Comparison of ENCODE assay signal across 8 cellular contexts in the genomic region with DNA sequence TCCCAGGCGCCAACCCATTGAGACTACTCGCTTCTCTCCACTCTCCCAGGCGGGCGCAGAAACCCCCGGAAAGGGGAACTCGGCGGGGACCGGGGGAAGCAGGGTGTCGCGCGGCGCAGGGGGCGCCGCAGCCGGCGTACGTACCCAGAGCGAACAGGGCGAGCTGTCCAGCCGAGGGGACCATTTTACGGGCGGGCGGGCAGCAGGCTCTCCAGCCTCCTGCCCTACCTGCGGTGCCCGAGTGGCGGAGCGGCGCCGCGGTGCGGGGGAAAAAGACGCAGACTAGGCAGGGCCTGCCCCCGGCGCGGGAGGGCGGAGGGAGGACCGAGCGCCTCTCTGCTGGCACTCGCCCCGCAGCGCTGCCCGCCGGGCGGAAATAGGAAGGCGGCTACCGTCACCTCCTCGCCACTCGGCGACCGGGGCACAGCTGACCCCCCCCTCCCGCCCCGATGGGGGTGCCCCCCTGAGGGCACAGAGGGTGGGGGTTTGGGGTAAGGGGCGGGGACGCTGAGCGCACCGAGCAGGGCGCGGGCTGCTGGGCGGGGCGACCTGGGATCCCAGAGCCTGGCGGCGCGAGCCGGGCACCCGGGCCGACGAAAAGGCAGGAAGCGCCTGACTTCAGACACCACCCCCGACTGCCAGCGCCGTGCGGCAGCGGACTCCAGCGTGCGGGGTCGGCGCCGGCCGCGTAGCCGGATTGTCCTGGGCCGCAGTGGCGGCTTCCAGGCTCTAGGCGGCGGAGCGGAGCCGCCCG. TPM values are rescaled to one million over a fixed set of nuclear protein-coding genes. Genes with fewer than 3 reads are reported as not detected.
DNase-seq lines count a peak whose midpoint lies in the region; ATAC-seq and TF ChIP-seq lines count a peak whose summit lies in the region.

Gene TGFA (minus strand): TSS at position 243 of the 754 bp plus-strand sequence. CDS start 59 bp downstream, at position 184.

- H3K27me3 Mint-ChIP-seq in activated naive CD8-positive, alpha-beta T cell treated with anti-CD3 and anti-CD28 coated beads, Interleukin-2, amount 10 ng/mL, durations not matched to agents 7 days and 5 days: peaks cover 52% of the 10 kb centered on the region

- H3K27me3 ChIP-seq in upper lobe of right lung: peaks cover 10% of the 10 kb centered on the region

- POLR2A ChIA-PET in activated naive CD8-positive, alpha-beta T cell treated with anti-CD3 and anti-CD28 coated beads, Interleukin-2, amount 10 ng/mL, durations not matched to agents 7 days and 5 days (lab: Charles Lee): no interaction called here

- peaks cover 23% of the 10 kb centered on the region for H3K4me1 Mint-ChIP-seq in activated naive CD8-positive, alpha-beta T cell treated with anti-CD3 and anti-CD28 coated beads, Interleukin-2, amount 10 ng/mL, durations not matched to agents 7 days and 5 days

- no peaks in the 10 kb centered on the region for H3K36me3 Mint-ChIP-seq in activated naive CD8-positive, alpha-beta T cell treated with anti-CD3 and anti-CD28 coated beads, Interleukin-2, amount 10 ng/mL, durations not matched to agents 7 days and 5 days

- ATAC-seq in GM21717 (IDR thresholded peaks at IDR 0.05; ENCODE audit: unreplicated experiment): peak; percentile 71
- peak; percentile 82 for ATAC-seq in activated naive CD8-positive, alpha-beta T cell treated with anti-CD3 and anti-CD28 coated beads, Interleukin-2, amount 10 ng/mL, durations not matched to agents 7 days and 5 days (ENCODE audit: low read depth)
- ATAC-seq in left cardiac atrium: peak; percentile 89 to 95
- peak; percentile 91 for ATAC-seq in upper lobe of right lung

- peak; percentile 52; the same call in 1 of the 2 replicates for TF ChIP-seq CTCF in LNCaP clone FGC (IDR thresholded peaks at IDR 0.05; ENCODE audit: control insufficient read depth, extremely low read depth, insufficient read depth)
- TF ChIP-seq CTCF in upper lobe of right lung (IDR thresholded peaks at IDR 0.05): peak; percentile 79

- no peaks in the 10 kb centered on the region for H3K9me3 ChIP-seq in upper lobe of right lung

- H3K36me3 ChIP-seq in upper lobe of right lung: no peaks in the 10 kb centered on the region

- peak within 1 kb of the TSS; percentile 80 for H3K4me3 Mint-ChIP-seq in activated naive CD8-positive, alpha-beta T cell treated with anti-CD3 and anti-CD28 coated beads, Interleukin-2, amount 10 ng/mL, durations not matched to agents 7 days and 5 days

- H3K4me1 ChIP-seq in upper lobe of right lung: peaks cover 14% of the 10 kb centered on the region

- H3K27ac ChIP-seq in upper lobe of right lung: peak within 1 kb of the TSS; percentile 84

- peak; percentile 46 for DNase-seq in DMS 273 treated with DMSO at 0.1 percent for 48 hours (lab: John Stamatoyannopoulos, UW)
- DNase-seq in LNCaP clone FGC (ENCODE audit: low read depth): no peak
- peak; percentile 60 for DNase-seq in SKM-1 (lab: John Stamatoyannopoulos, UW; ENCODE audit: unreplicated experiment)
- DNase-seq in activated naive CD8-positive, alpha-beta T cell treated with anti-CD3 and anti-CD28 coated beads, Interleukin-2, amount 10 ng/mL, durations not matched to agents 7 days and 5 days: peak; percentile 79
- peak; percentile 69 for DNase-seq in left cardiac atrium
- DNase-seq in posterior vena cava (ENCODE audit: low spot score): peak; percentile 92
- DNase-seq in upper lobe of right lung: peak; percentile 95

- intact Hi-C loops in left cardiac atrium (cut with DNase I) (loop anchor here in 1 of 2 donors (5.0 kb wide), 1 partner anchor 64 kb away; no protein-coding TSS in a partner anchor), posterior vena cava (cut with DNase I) (no loop called here), upper lobe of right lung (cut with DNase I) (no loop called here)

- H3K4me3 ChIP-seq in LNCaP clone FGC (ENCODE audit: low read depth, low read length) (peak within 1 kb of the TSS; percentile 55), upper lobe of right lung (peak within 1 kb of the TSS; percentile 78)

- no peaks in the 10 kb centered on the region for H3K9me3 Mint-ChIP-seq in activated naive CD8-positive, alpha-beta T cell treated with anti-CD3 and anti-CD28 coated beads, Interleukin-2, amount 10 ng/mL, durations not matched to agents 7 days and 5 days

- no peak within 1 kb of the TSS for H3K27ac Mint-ChIP-seq in activated naive CD8-positive, alpha-beta T cell treated with anti-CD3 and anti-CD28 coated beads, Interleukin-2, amount 10 ng/mL, durations not matched to agents 7 days and 5 days

RNA-seq across cellular contexts. Expression of gene TGFA, which starts in this region (rescaled TPM):
- 1 to 10 TPM in 1 of 2 experiments, under 1 TPM in 1; 0.86 to 1.0 TPM for total RNA-seq in activated naive CD8-positive, alpha-beta T cell treated with anti-CD3 and anti-CD28 coated beads, Interleukin-2, amount 10 ng/mL, durations not matched to agents 7 days and 5 days
- total RNA-seq in left cardiac atrium: 1 to 10 TPM; 1.0 TPM
- total RNA-seq in posterior vena cava: 1 to 10 TPM in 1 of 2 donors, under 1 TPM in 1; 0.71 to 1.4 TPM
- total RNA-seq in upper lobe of right lung: 9.1 TPM
